ENCODE assay signal across 21 cellular contexts in the genomic region with DNA sequence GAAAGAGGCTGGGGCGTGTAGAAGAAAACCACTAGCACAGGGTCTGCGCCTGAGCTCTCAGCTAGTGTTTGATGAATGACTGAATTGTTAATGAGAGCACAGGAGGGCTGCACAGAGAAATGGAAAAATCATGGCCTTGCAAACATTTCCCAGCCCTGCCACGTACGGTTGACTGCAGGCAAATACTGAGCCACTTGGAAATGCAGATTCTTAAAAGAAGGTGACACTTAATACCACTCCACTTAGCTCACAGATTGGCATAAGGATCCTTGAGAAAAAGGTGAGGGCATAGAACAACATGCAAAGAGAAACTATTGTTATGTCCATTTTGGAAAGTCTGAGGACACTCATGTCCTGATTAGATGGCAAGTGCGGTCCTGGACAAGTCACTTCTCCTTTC.
A peak's percentile ranks its signal among the peaks of the same experiment; 100 is the strongest.
DNase-seq lines count a peak whose midpoint lies in the region; ATAC-seq, FAIRE-seq and TF ChIP-seq lines count a peak whose summit lies in the region.
"Had no signal": no experiment of that assay in that cellular context is flagged by ENCODE, and none has a peak within 500 bp of the region (broad histone marks: within the 10 kb centered on the region; RNA-seq: fewer than 3 reads in every experiment).

No MANE protein-coding gene starts in this region.

- H3K18ac ChIP-seq in H1 (ENCODE audit: extremely low read depth, low read length): no peak overlapping the region

- intact Hi-C loops in upper lobe of right lung (cut with DNase I): no loop called here

- peak; percentile 61 for ATAC-seq in upper lobe of right lung
- no peak for ATAC-seq in activated T-helper 17 cell treated with anti-CD3 and anti-CD28 coated beads, Interleukin-2, amount 50 U/mL, for 72 hours (replicated peaks)
- ATAC-seq: GM23338, HCT116 had no signal

- H3K4me3 ChIP-seq in H1 (ENCODE audit: extremely low read depth in 1 of 4, insufficient read depth in 2 of 4, low read depth in 3 of 4, low read length in 4 of 4) (no peak overlapping the region), upper lobe of right lung (no peak overlapping the region)
- H3K4me3 ChIP-seq: BLaER1, GM23338 had no signal

- POLR2A ChIA-PET in H1 (lab: Charles Lee; ENCODE audit: partially characterized antibody): no interaction called here
- POLR2A ChIA-PET in activated CD4-positive, alpha-beta memory T cell treated with anti-CD3 and anti-CD28 coated beads, Interleukin-2, amount 10 ng/mL, durations not matched to agents 7 days and 5 days (lab: Charles Lee): no interaction called here

- H2AFZ ChIP-seq in H1 (ENCODE audit: low read length): no peak overlapping the region
- H2AFZ ChIP-seq: GM23338 had no signal

- peaks cover 0 to 9% (median 3%) of the 10 kb centered on the region in 4 experiments; a peak in 5 of 7 replicates for H3K4me1 ChIP-seq in H1 (replicated peaks in 1 of 4; ENCODE audit: control insufficient read depth in 3 of 4, insufficient read depth in 4 of 4, low read length in 3 of 4)
- H3K4me1 ChIP-seq in upper lobe of right lung: peaks cover 6% of the 10 kb centered on the region
- H3K4me1 ChIP-seq: BLaER1 had no signal

- no peaks in the 10 kb centered on the region for H3K4me1 Mint-ChIP-seq in activated T-helper 17 cell treated with anti-CD3 and anti-CD28 coated beads, Interleukin-2, amount 50 U/mL, for 72 hours
- H3K4me1 Mint-ChIP-seq in activated CD4-positive, alpha-beta memory T cell treated with anti-CD3 and anti-CD28 coated beads, Interleukin-2, amount 10 ng/mL, durations not matched to agents 7 days and 5 days: no peaks in the 10 kb centered on the region
- H3K4me1 Mint-ChIP-seq: CD14-positive monocyte; CD4-positive, alpha-beta memory T cell had no signal

- H3K36me3 Mint-ChIP-seq in activated T-helper 17 cell treated with anti-CD3 and anti-CD28 coated beads, Interleukin-2, amount 50 U/mL, for 72 hours (ENCODE audit: low read depth): no peaks in the 10 kb centered on the region
- no peaks in the 10 kb centered on the region for H3K36me3 Mint-ChIP-seq in activated CD4-positive, alpha-beta memory T cell treated with anti-CD3 and anti-CD28 coated beads, Interleukin-2, amount 10 ng/mL, durations not matched to agents 7 days and 5 days (ENCODE audit: low read depth)
- H3K36me3 Mint-ChIP-seq: CD14-positive monocyte; CD4-positive, alpha-beta memory T cell had no signal

- H3K79me1 ChIP-seq in H1 (ENCODE audit: low read depth, low read length): no peaks in the 10 kb centered on the region

- no peak overlapping the region for H3K9ac ChIP-seq in H1 (replicated peaks in 1 of 4; ENCODE audit: extremely low read depth in 1 of 4, low read depth in 3 of 4, low read length in 3 of 4)
- H3K9ac ChIP-seq: BLaER1 had no signal

- peak overlapping the region; percentile 12; the same call in 1 of the 2 replicates for H2BK15ac ChIP-seq in H1 (ENCODE audit: low read length)

- no peak for TF ChIP-seq RAD21 in H1 (IDR thresholded peaks at IDR 0.05 in 1 of 2, conservative IDR thresholded peaks at IDR 0.05 in 1 of 2; ENCODE audit: low read depth in 2 of 2, low read length in 2 of 2)

- no peaks in the 10 kb centered on the region for H4K20me1 ChIP-seq in H1 (replicated peaks in 1 of 2; ENCODE audit: control insufficient read depth in 1 of 2, insufficient read depth in 2 of 2, low read length in 2 of 2)
- H4K20me1 ChIP-seq: BLaER1 had no signal

- H3K9me3 ChIP-seq in H1 (ENCODE audit: insufficient read depth in 2 of 2, low read depth in 1 of 2, low read length in 1 of 2) (peaks cover 0 to 4% of the 10 kb centered on the region in 2 experiments; a peak in 3 of 4 replicates), upper lobe of right lung (no peaks in the 10 kb centered on the region)
- H3K9me3 ChIP-seq: BLaER1 had no signal

- H3K27ac ChIP-seq in H1 (ENCODE audit: low read depth, low read length): no peak overlapping the region
- no peak overlapping the region for H3K27ac ChIP-seq in upper lobe of right lung
- H3K27ac ChIP-seq: BLaER1 had no signal

- H3K4me3 Mint-ChIP-seq in activated T-helper 17 cell treated with anti-CD3 and anti-CD28 coated beads, Interleukin-2, amount 50 U/mL, for 72 hours: no peak overlapping the region
- H3K4me3 Mint-ChIP-seq in activated CD4-positive, alpha-beta memory T cell treated with anti-CD3 and anti-CD28 coated beads, Interleukin-2, amount 10 ng/mL, durations not matched to agents 7 days and 5 days: no peak overlapping the region
- H3K4me3 Mint-ChIP-seq: CD14-positive monocyte; CD4-positive, alpha-beta memory T cell; GM23338; HFFc6 had no signal

- H3K79me2 ChIP-seq in H1 (ENCODE audit: control insufficient read depth in 1 of 2, insufficient read depth in 2 of 2, low read length in 2 of 2): no peaks in the 10 kb centered on the region

- H3K23me2 ChIP-seq in H1 (ENCODE audit: low read depth, low read length): no peaks in the 10 kb centered on the region

- no peak overlapping the region for H2BK5ac ChIP-seq in H1 (ENCODE audit: low read depth, low read length)

- H3K9me3 Mint-ChIP-seq in activated T-helper 17 cell treated with anti-CD3 and anti-CD28 coated beads, Interleukin-2, amount 50 U/mL, for 72 hours: peaks cover 5% of the 10 kb centered on the region
- no peaks in the 10 kb centered on the region for H3K9me3 Mint-ChIP-seq in activated CD4-positive, alpha-beta memory T cell treated with anti-CD3 and anti-CD28 coated beads, Interleukin-2, amount 10 ng/mL, durations not matched to agents 7 days and 5 days

- H4K5ac ChIP-seq in H1 (ENCODE audit: insufficient read length, low read depth, low read length): no peak overlapping the region

- H3K56ac ChIP-seq in H1 (replicated peaks; ENCODE audit: insufficient read length, low read depth, low read length): no peak overlapping the region

- 0 out of 2 replicates have a peak overlapping the region, but pooled peaks have one; percentile 43 for H2BK12ac ChIP-seq in H1 (ENCODE audit: low read depth, low read length)

- no peak overlapping the region for H3K14ac ChIP-seq in H1 (ENCODE audit: insufficient read length)

- H2BK20ac ChIP-seq in H1 (ENCODE audit: low read length): no peak overlapping the region; the same call in 1 of the 2 replicates

- no peak for TF ChIP-seq CTCF in H1 (IDR thresholded peaks at IDR 0.05; ENCODE audit: control extremely low read depth in 1 of 3, insufficient read depth in 1 of 3, low read depth in 1 of 3, low read length in 3 of 3)
- no peak for TF ChIP-seq CTCF in upper lobe of right lung (IDR thresholded peaks at IDR 0.05)

- H3K36me3 ChIP-seq in H1 (ENCODE audit: control insufficient read depth in 2 of 4, insufficient read depth in 4 of 4, low read length in 3 of 4): no peaks in the 10 kb centered on the region
- H3K36me3 ChIP-seq in upper lobe of right lung: no peaks in the 10 kb centered on the region
- H3K36me3 ChIP-seq: BLaER1 had no signal

- peaks cover 8% of the 10 kb centered on the region for H3K27me3 Mint-ChIP-seq in activated T-helper 17 cell treated with anti-CD3 and anti-CD28 coated beads, Interleukin-2, amount 50 U/mL, for 72 hours
- no peaks in the 10 kb centered on the region for H3K27me3 Mint-ChIP-seq in activated CD4-positive, alpha-beta memory T cell treated with anti-CD3 and anti-CD28 coated beads, Interleukin-2, amount 10 ng/mL, durations not matched to agents 7 days and 5 days

- CTCF ChIA-PET in H1 (lab: Charles Lee; ENCODE audit: partially characterized antibody): interaction anchor here (1.3 to 3.0 kb wide), 2 partner anchors 66 to 83 kb away, joined by 3 to 7 read pairs; no protein-coding TSS in a partner anchor
- CTCF ChIA-PET in activated CD4-positive, alpha-beta memory T cell treated with anti-CD3 and anti-CD28 coated beads, Interleukin-2, amount 10 ng/mL, durations not matched to agents 7 days and 5 days (lab: Charles Lee): no interaction called here

- FAIRE-seq in H1 (lab: Jason Lieb, UNC): no peak
- FAIRE-seq: GM12892, GM18507, HTR-8/SVneo had no signal

- H2BK120ac ChIP-seq in H1 (replicated peaks; ENCODE audit: low read depth, low read length): no peak overlapping the region

- H3K23ac ChIP-seq in H1 (ENCODE audit: insufficient read length): no peak overlapping the region

- no peak overlapping the region for H3K4me2 ChIP-seq in H1 (ENCODE audit: insufficient read depth in 1 of 2, low read depth in 2 of 2, low read length in 2 of 2)
- H3K4me2 ChIP-seq: BLaER1, GM23338 had no signal

- no peak for TF ChIP-seq POLR2A in H1 (IDR thresholded peaks at IDR 0.05; ENCODE audit: control extremely low read depth in 1 of 2, low read depth in 2 of 2, low read length in 2 of 2)

- H2AK5ac ChIP-seq in H1 (ENCODE audit: low read depth, low read length): no peak overlapping the region

- no peak overlapping the region for H3K27ac Mint-ChIP-seq in activated T-helper 17 cell treated with anti-CD3 and anti-CD28 coated beads, Interleukin-2, amount 50 U/mL, for 72 hours
- H3K27ac Mint-ChIP-seq in activated CD4-positive, alpha-beta memory T cell treated with anti-CD3 and anti-CD28 coated beads, Interleukin-2, amount 10 ng/mL, durations not matched to agents 7 days and 5 days: no peak overlapping the region
- H3K27ac Mint-ChIP-seq: CD14-positive monocyte; CD4-positive, alpha-beta memory T cell; GM23338; HFFc6 had no signal

- WGBS in H1 (ENCODE audit: extremely low coverage in 1 of 2, insufficient coverage in 1 of 2, insufficient read length in 1 of 2, insufficient replicate concordance in 2 of 2, low coverage in 1 of 2, low lambda C conversion rate in 2 of 2, missing lambda C conversion rate in 1 of 2), 2 experiments: 93% methylated on average over 5 of the region's 5 CpGs; no CpG with 5 or more reads in 1 of the 2 experiments

- no peak overlapping the region for H3K4ac ChIP-seq in H1 (replicated peaks; ENCODE audit: insufficient read length, low read depth, low read length)

- DNase-seq in NCI-H1436 (lab: John Stamatoyannopoulos, UW): peak; percentile 10
- DNase-seq in NCI-H1436 treated with DMSO at 0.1 percent for 48 hours (lab: John Stamatoyannopoulos, UW): no peak
- DNase-seq in H1 (ENCODE audit: low read depth in 1 of 2, low spot score in 2 of 2): no peak
- DNase-seq in upper lobe of right lung: no peak
- no peak for DNase-seq in activated CD8-positive, alpha-beta memory T cell treated with anti-CD3 and anti-CD28 coated beads, Interleukin-2, amount 50 U/mL, for 4 hours
- no peak for DNase-seq in activated CD4-positive, alpha-beta memory T cell treated with anti-CD3 and anti-CD28 coated beads, Interleukin-2, amount 10 ng/mL, durations not matched to agents 7 days and 5 days
- DNase-seq: 8988T; CD4-positive, alpha-beta memory T cell; DMS153; GDM1; H7; HFFc6; IMR-90 had no signal

- peaks cover 0 to 6% (median 2%) of the 10 kb centered on the region in 4 experiments; a peak in 4 of 7 replicates for H3K27me3 ChIP-seq in H1 (replicated peaks in 1 of 4; ENCODE audit: control insufficient read depth in 3 of 4, extremely low read depth in 1 of 4, insufficient read depth in 3 of 4, low read length in 3 of 4)
- H3K27me3 ChIP-seq in upper lobe of right lung: no peaks in the 10 kb centered on the region
- H3K27me3 ChIP-seq: BLaER1 had no signal

- peak overlapping the region; percentile 71; the same call in 1 of the 2 replicates for H4K8ac ChIP-seq in H1 (ENCODE audit: extremely low read depth, insufficient read depth, low read length)

- TF ChIP-seq EP300 in H1 (IDR thresholded peaks at IDR 0.05; ENCODE audit: borderline replicate concordance in 1 of 2, low read depth in 2 of 2, low read length in 2 of 2): no peak

- H4K91ac ChIP-seq in H1 (replicated peaks; ENCODE audit: insufficient read length, low read length): no peak overlapping the region

TF ChIP-seq in H1, 55 proteins besides CTCF, POLR2A, EP300 and RAD21 (continues in another document):
- TF ChIP-seq RFX5 (IDR thresholded peaks at IDR 0.05; ENCODE audit: borderline replicate concordance, low read depth, low read length): no peak
